Comparison of ENCODE assay signal across 13 cellular contexts in genomic region chr17:39812466-39812865, GRCh38. TPM values are rescaled to one million over a fixed set of nuclear protein-coding genes. Genes with fewer than 3 reads are reported as not detected.
DNase-seq lines count a peak whose midpoint lies in the region; ATAC-seq and TF ChIP-seq lines count a peak whose summit lies in the region.
"Had no signal": no experiment of that assay in that cellular context is flagged by ENCODE, and none has a peak within 500 bp of the region (broad histone marks: within the 10 kb centered on the region; RNA-seq: fewer than 3 reads in every experiment).

No MANE protein-coding gene starts in this region.

- ATAC-seq in activated T-cell treated with anti-CD3 and anti-CD28 coated beads, Interleukin-2, amount 50 U/mL, for 72 hours (replicated peaks in 1 of 2): no peak
- no peak for ATAC-seq in stimulated activated naive B cell treated with anti-CD40 and anti-IgM and Interleukin-4, amounts not matched to agents 10 μg/mL and 1 μg/mL and 100 μg/mL, for 72 hours (replicated peaks)
- no peak for ATAC-seq in GM21515 (IDR thresholded peaks at IDR 0.05; ENCODE audit: unreplicated experiment)

- H3K9me3 Mint-ChIP-seq in activated T-cell treated with anti-CD3 and anti-CD28 coated beads, Interleukin-2, amount 50 U/mL, for 72 hours: no peaks in the 10 kb centered on the region
- H3K9me3 Mint-ChIP-seq in activated T-helper 2 cell treated with anti-CD3 and anti-CD28 coated beads, Interferon-gamma antibody, Interleukin-2, Interleukin-4, amounts not matched to agents 10 μg/mL and 5 μg/mL and 100 μg/mL, durations not matched to agents 14 hours and 24 hours and 36 hours: no peaks in the 10 kb centered on the region
- H3K9me3 Mint-ChIP-seq in stimulated activated naive B cell treated with anti-CD40 and anti-IgM and Interleukin-4, amounts not matched to agents 10 μg/mL and 1 μg/mL and 100 μg/mL, for 72 hours: peaks cover 3 to 5% of the 10 kb centered on the region in 2 donors

- no peaks in the 10 kb centered on the region for H3K9me2 ChIP-seq in hepatocyte (replicated peaks; ENCODE audit: insufficient read depth)

- H3K4me1 Mint-ChIP-seq in activated T-cell treated with anti-CD3 and anti-CD28 coated beads, Interleukin-2, amount 50 U/mL, for 72 hours (ENCODE audit: low read depth): peaks cover 72% of the 10 kb centered on the region
- peaks cover 47% of the 10 kb centered on the region for H3K4me1 Mint-ChIP-seq in activated T-helper 2 cell treated with anti-CD3 and anti-CD28 coated beads, Interferon-gamma antibody, Interleukin-2, Interleukin-4, amounts not matched to agents 10 μg/mL and 5 μg/mL and 100 μg/mL, durations not matched to agents 14 hours and 24 hours and 36 hours (ENCODE audit: low read depth)
- peaks cover 32 to 57% of the 10 kb centered on the region in 2 donors for H3K4me1 Mint-ChIP-seq in stimulated activated naive B cell treated with anti-CD40 and anti-IgM and Interleukin-4, amounts not matched to agents 10 μg/mL and 1 μg/mL and 100 μg/mL, for 72 hours

- H3K4me3 ChIP-seq in MG63: no peak overlapping the region
- no peak overlapping the region for H3K4me3 ChIP-seq in hepatocyte
- H3K4me3 ChIP-seq: BLaER1 treated with 17β-estradiol and CSF1 and Interleukin-3, amounts not matched to agents 10 nM and 100 nM had no signal

- 80% methylated on average over 6 of the region's 6 CpGs for WGBS in hepatocyte (ENCODE audit: low lambda C conversion rate, missing lambda C conversion rate)

- H3K4me3 Mint-ChIP-seq in activated T-cell treated with anti-CD3 and anti-CD28 coated beads, Interleukin-2, amount 50 U/mL, for 72 hours: peak overlapping the region; percentile 45 to 53
- H3K4me3 Mint-ChIP-seq in activated T-helper 2 cell treated with anti-CD3 and anti-CD28 coated beads, Interferon-gamma antibody, Interleukin-2, Interleukin-4, amounts not matched to agents 10 μg/mL and 5 μg/mL and 100 μg/mL, durations not matched to agents 14 hours and 24 hours and 36 hours (ENCODE audit: low read depth): peak overlapping the region; percentile 6
- H3K4me3 Mint-ChIP-seq in stimulated activated naive B cell treated with anti-CD40 and anti-IgM and Interleukin-4, amounts not matched to agents 10 μg/mL and 1 μg/mL and 100 μg/mL, for 72 hours: no peak overlapping the region

- no peaks in the 10 kb centered on the region for H3K36me3 ChIP-seq in MG63
- H3K36me3 ChIP-seq in hepatocyte (replicated peaks; ENCODE audit: insufficient read depth, low read depth): no peaks in the 10 kb centered on the region
- H3K36me3 ChIP-seq: BLaER1 treated with 17β-estradiol and CSF1 and Interleukin-3, amounts not matched to agents 10 nM and 100 nM had no signal

- H3K36me3 Mint-ChIP-seq in activated T-cell treated with anti-CD3 and anti-CD28 coated beads, Interleukin-2, amount 50 U/mL, for 72 hours (ENCODE audit: insufficient read depth in 2 of 2): peaks cover 4 to 15% of the 10 kb centered on the region in 2 donors
- H3K36me3 Mint-ChIP-seq in activated T-helper 2 cell treated with anti-CD3 and anti-CD28 coated beads, Interferon-gamma antibody, Interleukin-2, Interleukin-4, amounts not matched to agents 10 μg/mL and 5 μg/mL and 100 μg/mL, durations not matched to agents 14 hours and 24 hours and 36 hours (ENCODE audit: low read depth): peaks cover 23% of the 10 kb centered on the region
- peaks cover 48 to 62% of the 10 kb centered on the region in 2 donors for H3K36me3 Mint-ChIP-seq in stimulated activated naive B cell treated with anti-CD40 and anti-IgM and Interleukin-4, amounts not matched to agents 10 μg/mL and 1 μg/mL and 100 μg/mL, for 72 hours

- no peak overlapping the region for H3K27ac ChIP-seq in hepatocyte
- H3K27ac ChIP-seq: BLaER1 treated with 17β-estradiol and CSF1 and Interleukin-3, amounts not matched to agents 10 nM and 100 nM had no signal

- no peaks in the 10 kb centered on the region for H3K79me2 ChIP-seq in hepatocyte

- no peak overlapping the region for H3K4me2 ChIP-seq in hepatocyte
- H3K4me2 ChIP-seq: BLaER1 treated with 17β-estradiol and CSF1 and Interleukin-3, amounts not matched to agents 10 nM and 100 nM had no signal

- TF ChIP-seq CTCF in hepatocyte (IDR thresholded peaks at IDR 0.05; ENCODE audit: poor library complexity): no peak

- no peak overlapping the region for H2AFZ ChIP-seq in hepatocyte

- no peaks in the 10 kb centered on the region for H3K4me1 ChIP-seq in hepatocyte (ENCODE audit: insufficient read depth)
- H3K4me1 ChIP-seq: BLaER1 treated with 17β-estradiol and CSF1 and Interleukin-3, amounts not matched to agents 10 nM and 100 nM had no signal

- H3K9me3 ChIP-seq in MG63 (no peaks in the 10 kb centered on the region), hepatocyte (ENCODE audit: low read depth) (no peaks in the 10 kb centered on the region)

- intact Hi-C loops in activated T-helper 2 cell treated with anti-CD3 and anti-CD28 coated beads, Interferon-gamma antibody, Interleukin-2, Interleukin-4, amounts not matched to agents 10 μg/mL and 5 μg/mL and 100 μg/mL, durations not matched to agents 14 hours and 24 hours and 36 hours (cut with micrococcal nuclease): loop anchor here (2.0 kb wide), 1 partner anchor 22 kb away; no protein-coding TSS in a partner anchor

- no peaks in the 10 kb centered on the region for H3K27me3 Mint-ChIP-seq in activated T-cell treated with anti-CD3 and anti-CD28 coated beads, Interleukin-2, amount 50 U/mL, for 72 hours (ENCODE audit: low read depth)
- no peaks in the 10 kb centered on the region for H3K27me3 Mint-ChIP-seq in activated T-helper 2 cell treated with anti-CD3 and anti-CD28 coated beads, Interferon-gamma antibody, Interleukin-2, Interleukin-4, amounts not matched to agents 10 μg/mL and 5 μg/mL and 100 μg/mL, durations not matched to agents 14 hours and 24 hours and 36 hours (ENCODE audit: low read depth)
- no peaks in the 10 kb centered on the region for H3K27me3 Mint-ChIP-seq in stimulated activated naive B cell treated with anti-CD40 and anti-IgM and Interleukin-4, amounts not matched to agents 10 μg/mL and 1 μg/mL and 100 μg/mL, for 72 hours

- peaks cover 11% of the 10 kb centered on the region for H3K27me3 ChIP-seq in MG63
- H3K27me3 ChIP-seq in hepatocyte: no peaks in the 10 kb centered on the region
- H3K27me3 ChIP-seq: BLaER1 treated with 17β-estradiol and CSF1 and Interleukin-3, amounts not matched to agents 10 nM and 100 nM had no signal

- no peaks in the 10 kb centered on the region for H4K20me1 ChIP-seq in hepatocyte (ENCODE audit: insufficient read depth, poor library complexity, severe bottlenecking)
- H4K20me1 ChIP-seq: BLaER1 treated with 17β-estradiol and CSF1 and Interleukin-3, amounts not matched to agents 10 nM and 100 nM had no signal

- peak overlapping the region; percentile 64 for H3K27ac Mint-ChIP-seq in activated T-cell treated with anti-CD3 and anti-CD28 coated beads, Interleukin-2, amount 50 U/mL, for 72 hours
- H3K27ac Mint-ChIP-seq in activated T-helper 2 cell treated with anti-CD3 and anti-CD28 coated beads, Interferon-gamma antibody, Interleukin-2, Interleukin-4, amounts not matched to agents 10 μg/mL and 5 μg/mL and 100 μg/mL, durations not matched to agents 14 hours and 24 hours and 36 hours: no peak overlapping the region
- H3K27ac Mint-ChIP-seq in stimulated activated naive B cell treated with anti-CD40 and anti-IgM and Interleukin-4, amounts not matched to agents 10 μg/mL and 1 μg/mL and 100 μg/mL, for 72 hours: peak overlapping the region; percentile 76

- DNase-seq in activated T-cell treated with anti-CD3 and anti-CD28 coated beads, Interleukin-2, amount 50 U/mL, for 72 hours: no peak
- DNase-seq in activated T-cell treated with anti-CD3 and anti-CD28 coated beads for 4 hours (no peak), MG63 (peak; percentile 69), HPDE6-E6E7 (ENCODE audit: extremely low spot score) (no peak), hepatocyte (ENCODE audit: low spot score) (no peak)
- DNase-seq in activated T-helper 2 cell treated with anti-CD3 and anti-CD28 coated beads, Interferon-gamma antibody, Interleukin-2, Interleukin-4, amounts not matched to agents 10 μg/mL and 5 μg/mL and 100 μg/mL, durations not matched to agents 14 hours and 24 hours and 36 hours (ENCODE audit: low spot score): no peak
- no peak for DNase-seq in stimulated activated naive B cell treated with anti-CD40 and anti-IgM and Interleukin-4, amounts not matched to agents 10 μg/mL and 1 μg/mL and 100 μg/mL, for 72 hours
- DNase-seq: foreskin melanocyte, HCEC 1CT, NCI-H510A treated with DMSO at 0.1 percent for 48 hours had no signal

RNA-seq across cellular contexts. Expression of gene IKZF3, which starts 51.6 kb away (rescaled TPM):
- total RNA-seq in activated T-cell treated with anti-CD3 and anti-CD28 coated beads, Interleukin-2, amount 50 U/mL, for 72 hours: 10 to 100 TPM; 70.7 to 78.9 TPM
- not detected in 2 replicates for total RNA-seq in MG63 (2014; rRNA removed; shearing (Covaris generic); ENCODE audit: low replicate concordance)
- total RNA-seq in activated T-helper 2 cell treated with anti-CD3 and anti-CD28 coated beads, Interferon-gamma antibody, Interleukin-2, Interleukin-4, amounts not matched to agents 10 μg/mL and 5 μg/mL and 100 μg/mL, durations not matched to agents 14 hours and 24 hours and 36 hours: 18.3 and 20.3 TPM in 2 replicates
- under 0.01 TPM in 1 of 2 replicates, not detected in the other for total RNA-seq in hepatocyte
- not detected in 2 replicates for polyA plus RNA-seq in hepatocyte
- total RNA-seq: MCF 10A had no signal

RNA-seq across cellular contexts. Expression of gene ZPBP2, which starts 55.5 kb away (rescaled TPM):
- under 1 TPM; 0.36 to 0.81 TPM for total RNA-seq in activated T-cell treated with anti-CD3 and anti-CD28 coated beads, Interleukin-2, amount 50 U/mL, for 72 hours
- not detected in 2 replicates for total RNA-seq in MG63 (2014; rRNA removed; shearing (Covaris generic); ENCODE audit: low replicate concordance)
- total RNA-seq in activated T-helper 2 cell treated with anti-CD3 and anti-CD28 coated beads, Interferon-gamma antibody, Interleukin-2, Interleukin-4, amounts not matched to agents 10 μg/mL and 5 μg/mL and 100 μg/mL, durations not matched to agents 14 hours and 24 hours and 36 hours: not detected in 2 replicates
- total RNA-seq in hepatocyte: not detected in 2 replicates
- polyA plus RNA-seq in hepatocyte: not detected in 2 replicates
- total RNA-seq: MCF 10A had no signal

Comparison
In these comparisons a context has a peak if more than half of its experiments do, and no peak if none do; other contexts are left out.
1. H3K4me3 Mint-ChIP-seq: peak in activated T-cell treated with anti-CD3 and anti-CD28 coated beads, Interleukin-2, amount 50 U/mL, for 72 hours (2 of 2) and activated T-helper 2 cell treated with anti-CD3 and anti-CD28 coated beads, Interferon-gamma antibody, Interleukin-2, Interleukin-4, amounts not matched to agents 10 μg/mL and 5 μg/mL and 100 μg/mL, durations not matched to agents 14 hours and 24 hours and 36 hours (single experiment); none in stimulated activated naive B cell treated with anti-CD40 and anti-IgM and Interleukin-4, amounts not matched to agents 10 μg/mL and 1 μg/mL and 100 μg/mL, for 72 hours (0 of 2).
2. RNA of gene IKZF3, which starts 51.6 kb away (total RNA-seq): 70.7 to 78.9 TPM in activated T-cell treated with anti-CD3 and anti-CD28 coated beads, Interleukin-2, amount 50 U/mL, for 72 hours and 18.3 to 20.3 TPM in activated T-helper 2 cell treated with anti-CD3 and anti-CD28 coated beads, Interferon-gamma antibody, Interleukin-2, Interleukin-4, amounts not matched to agents 10 μg/mL and 5 μg/mL and 100 μg/mL, durations not matched to agents 14 hours and 24 hours and 36 hours; not detected in MG63 and under 0.01 TPM in hepatocyte; every median in the first group is over 10 times any median in the second.